1 cellular context compared by ENCODE assay signal in the genomic region with DNA sequence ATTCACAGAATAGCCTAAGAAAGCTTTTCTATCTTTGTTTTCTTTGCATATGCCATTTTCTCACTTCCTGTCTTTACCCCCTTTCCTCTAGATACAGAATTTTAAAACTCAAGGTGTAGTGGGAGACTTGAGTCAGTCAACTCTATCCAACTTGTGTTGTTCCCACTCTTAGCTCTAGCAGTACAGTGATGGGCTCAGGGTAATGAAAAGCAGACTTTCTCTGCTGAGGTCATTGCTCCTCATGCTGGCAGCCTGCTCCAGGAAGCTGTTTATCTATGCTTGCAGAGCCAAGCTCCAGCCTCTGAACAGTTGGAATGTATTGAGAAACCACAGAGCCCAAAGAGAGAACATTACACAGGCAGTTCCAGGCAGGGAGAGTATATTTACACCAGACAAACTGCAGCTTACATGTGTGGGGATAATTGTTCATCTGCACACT.
TF ChIP-seq lines count a peak whose summit lies in the region.

No MANE protein-coding gene starts in this region.

TF ChIP-seq in HepG2, 621 proteins besides CTCF, POLR2A, EP300 and RAD21 (continued from another document and continues in another):
- TF ChIP-seq BHLHE40 (IDR thresholded peaks at IDR 0.05; ENCODE audit: low read length) = no peak
- no peak for TF ChIP-seq SATB2 (CRISPR knock-in tag; IDR thresholded peaks at IDR 0.05)
- no peak for TF ChIP-seq ZMYM2 (CRISPR knock-in tag; IDR thresholded peaks at IDR 0.05)
- no peak for TF ChIP-seq DNMT1 (CRISPR knock-in tag; IDR thresholded peaks at IDR 0.05)
- TF ChIP-seq ZNF225 (CRISPR knock-in tag; IDR thresholded peaks at IDR 0.05) = no peak
- TF ChIP-seq SIN3A (IDR thresholded peaks at IDR 0.05; ENCODE audit: borderline replicate concordance, low read depth, low read length) = no peak
- TF ChIP-seq MEIS1 (CRISPR knock-in tag; IDR thresholded peaks at IDR 0.05; ENCODE audit: borderline replicate concordance) = 0 out of 2 replicates have a peak, but pooled peaks have one; percentile 34
- peak; percentile 97 for TF ChIP-seq TEAD3 (CRISPR knock-in tag; optimal IDR thresholded peaks at IDR 0.05; ENCODE audit: borderline replicate concordance)
- no peak for TF ChIP-seq SP140L (CRISPR knock-in tag; IDR thresholded peaks at IDR 0.05; ENCODE audit: borderline replicate concordance)
- TF ChIP-seq ZNF33A (CRISPR knock-in tag; IDR thresholded peaks at IDR 0.05; ENCODE audit: borderline replicate concordance) = no peak
- TF ChIP-seq, protein P1, sequence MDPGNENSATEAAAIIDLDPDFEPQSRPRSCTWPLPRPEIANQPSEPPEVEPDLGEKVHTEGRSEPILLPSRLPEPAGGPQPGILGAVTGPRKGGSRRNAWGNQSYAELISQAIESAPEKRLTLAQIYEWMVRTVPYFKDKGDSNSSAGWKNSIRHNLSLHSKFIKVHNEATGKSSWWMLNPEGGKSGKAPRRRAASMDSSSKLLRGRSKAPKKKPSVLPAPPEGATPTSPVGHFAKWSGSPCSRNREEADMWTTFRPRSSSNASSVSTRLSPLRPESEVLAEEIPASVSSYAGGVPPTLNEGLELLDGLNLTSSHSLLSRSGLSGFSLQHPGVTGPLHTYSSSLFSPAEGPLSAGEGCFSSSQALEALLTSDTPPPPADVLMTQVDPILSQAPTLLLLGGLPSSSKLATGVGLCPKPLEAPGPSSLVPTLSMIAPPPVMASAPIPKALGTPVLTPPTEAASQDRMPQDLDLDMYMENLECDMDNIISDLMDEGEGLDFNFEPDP (CRISPR knock-in tag; conservative IDR thresholded peaks at IDR 0.05) = no peak
- TF ChIP-seq TRIM24 (CRISPR knock-in tag; IDR thresholded peaks at IDR 0.05) = no peak
- TF ChIP-seq MBD4 (IDR thresholded peaks at IDR 0.05; ENCODE audit: borderline replicate concordance, low read length) = no peak
- TF ChIP-seq, protein P2, sequence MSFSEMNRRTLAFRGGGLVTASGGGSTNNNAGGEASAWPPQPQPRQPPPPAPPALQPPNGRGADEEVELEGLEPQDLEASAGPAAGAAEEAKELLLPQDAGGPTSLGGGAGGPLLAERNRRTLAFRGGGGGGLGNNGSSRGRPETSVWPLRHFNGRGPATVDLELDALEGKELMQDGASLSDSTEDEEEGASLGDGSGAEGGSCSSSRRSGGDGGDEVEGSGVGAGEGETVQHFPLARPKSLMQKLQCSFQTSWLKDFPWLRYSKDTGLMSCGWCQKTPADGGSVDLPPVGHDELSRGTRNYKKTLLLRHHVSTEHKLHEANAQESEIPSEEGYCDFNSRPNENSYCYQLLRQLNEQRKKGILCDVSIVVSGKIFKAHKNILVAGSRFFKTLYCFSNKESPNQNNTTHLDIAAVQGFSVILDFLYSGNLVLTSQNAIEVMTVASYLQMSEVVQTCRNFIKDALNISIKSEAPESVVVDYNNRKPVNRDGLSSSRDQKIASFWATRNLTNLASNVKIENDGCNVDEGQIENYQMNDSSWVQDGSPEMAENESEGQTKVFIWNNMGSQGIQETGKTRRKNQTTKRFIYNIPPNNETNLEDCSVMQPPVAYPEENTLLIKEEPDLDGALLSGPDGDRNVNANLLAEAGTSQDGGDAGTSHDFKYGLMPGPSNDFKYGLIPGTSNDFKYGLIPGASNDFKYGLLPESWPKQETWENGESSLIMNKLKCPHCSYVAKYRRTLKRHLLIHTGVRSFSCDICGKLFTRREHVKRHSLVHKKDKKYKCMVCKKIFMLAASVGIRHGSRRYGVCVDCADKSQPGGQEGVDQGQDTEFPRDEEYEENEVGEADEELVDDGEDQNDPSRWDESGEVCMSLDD (CRISPR knock-in tag; IDR thresholded peaks at IDR 0.05; ENCODE audit: borderline replicate concordance) = no peak
- TF ChIP-seq KAT8 (CRISPR knock-in tag; IDR thresholded peaks at IDR 0.05) = 0 out of 2 replicates have a peak, but pooled peaks have one; percentile 35
- TF ChIP-seq RFXANK (CRISPR knock-in tag; IDR thresholded peaks at IDR 0.05) = no peak
- no peak for TF ChIP-seq SOX6 (IDR thresholded peaks at IDR 0.05)
- peak; percentile 59 for TF ChIP-seq SOX6 (CRISPR knock-in tag; IDR thresholded peaks at IDR 0.05)
- TF ChIP-seq ZNF329 (CRISPR knock-in tag; IDR thresholded peaks at IDR 0.05; ENCODE audit: low read depth) = no peak
- no peak for TF ChIP-seq SOX13 (IDR thresholded peaks at IDR 0.05)
- TF ChIP-seq SOX13 (CRISPR knock-in tag; conservative IDR thresholded peaks at IDR 0.05 in 1 of 2, IDR thresholded peaks at IDR 0.05 in 1 of 2) = peak in 1 of 2 experiments; percentile 71; a peak in 2 of 4 replicates
- TF ChIP-seq MXD3 (CRISPR knock-in tag; IDR thresholded peaks at IDR 0.05) = no peak
- TF ChIP-seq CEBPB (IDR thresholded peaks at IDR 0.05; ENCODE audit: borderline replicate concordance, low read depth, low read length) = peak; percentile 90
- peak; percentile 46 for TF ChIP-seq STAG1 (CRISPR knock-in tag; IDR thresholded peaks at IDR 0.05)
- TF ChIP-seq FOXC1 (CRISPR knock-in tag; IDR thresholded peaks at IDR 0.05; ENCODE audit: borderline replicate concordance) = no peak
- no peak for TF ChIP-seq ZNF552 (CRISPR knock-in tag; IDR thresholded peaks at IDR 0.05; ENCODE audit: borderline replicate concordance)
- peak; percentile 73 for TF ChIP-seq ERF (CRISPR knock-in tag; IDR thresholded peaks at IDR 0.05)
- TF ChIP-seq SRSF9 (IDR thresholded peaks at IDR 0.05; ENCODE audit: borderline replicate concordance, insufficient read depth, low read depth, low read length, poor library complexity, severe bottlenecking) = no peak
- TF ChIP-seq ZNF768 (CRISPR knock-in tag; IDR thresholded peaks at IDR 0.05) = no peak
- TF ChIP-seq GATAD1 (CRISPR knock-in tag; IDR thresholded peaks at IDR 0.05) = no peak
- TF ChIP-seq KLF13 (CRISPR knock-in tag; IDR thresholded peaks at IDR 0.05) = no peak
- no peak for TF ChIP-seq ZBTB1 (CRISPR knock-in tag; IDR thresholded peaks at IDR 0.05; ENCODE audit: borderline replicate concordance)
- no peak for TF ChIP-seq EHMT2 (IDR thresholded peaks at IDR 0.05; ENCODE audit: borderline replicate concordance, low read depth, low read length)
- TF ChIP-seq PAF1 (CRISPR knock-in tag; IDR thresholded peaks at IDR 0.05) = no peak
- TF ChIP-seq SNAPC2 (CRISPR knock-in tag; IDR thresholded peaks at IDR 0.05) = no peak
- TF ChIP-seq, protein P3, sequence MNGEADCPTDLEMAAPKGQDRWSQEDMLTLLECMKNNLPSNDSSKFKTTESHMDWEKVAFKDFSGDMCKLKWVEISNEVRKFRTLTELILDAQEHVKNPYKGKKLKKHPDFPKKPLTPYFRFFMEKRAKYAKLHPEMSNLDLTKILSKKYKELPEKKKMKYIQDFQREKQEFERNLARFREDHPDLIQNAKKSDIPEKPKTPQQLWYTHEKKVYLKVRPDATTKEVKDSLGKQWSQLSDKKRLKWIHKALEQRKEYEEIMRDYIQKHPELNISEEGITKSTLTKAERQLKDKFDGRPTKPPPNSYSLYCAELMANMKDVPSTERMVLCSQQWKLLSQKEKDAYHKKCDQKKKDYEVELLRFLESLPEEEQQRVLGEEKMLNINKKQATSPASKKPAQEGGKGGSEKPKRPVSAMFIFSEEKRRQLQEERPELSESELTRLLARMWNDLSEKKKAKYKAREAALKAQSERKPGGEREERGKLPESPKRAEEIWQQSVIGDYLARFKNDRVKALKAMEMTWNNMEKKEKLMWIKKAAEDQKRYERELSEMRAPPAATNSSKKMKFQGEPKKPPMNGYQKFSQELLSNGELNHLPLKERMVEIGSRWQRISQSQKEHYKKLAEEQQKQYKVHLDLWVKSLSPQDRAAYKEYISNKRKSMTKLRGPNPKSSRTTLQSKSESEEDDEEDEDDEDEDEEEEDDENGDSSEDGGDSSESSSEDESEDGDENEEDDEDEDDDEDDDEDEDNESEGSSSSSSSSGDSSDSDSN (CRISPR knock-in tag; IDR thresholded peaks at IDR 0.05) = no peak
- no peak for TF ChIP-seq BRF2 (CRISPR knock-in tag; IDR thresholded peaks at IDR 0.05)
- peak; percentile 69 for TF ChIP-seq FOSL2 (CRISPR knock-in tag; IDR thresholded peaks at IDR 0.05)
- TF ChIP-seq SMC3 (IDR thresholded peaks at IDR 0.05; ENCODE audit: low read length) = peak; percentile 52; the same call in 1 of the 2 replicates
- no peak for TF ChIP-seq ZNF577 (CRISPR knock-in tag; IDR thresholded peaks at IDR 0.05; ENCODE audit: borderline replicate concordance, low read depth)
- TF ChIP-seq KMT2A (CRISPR knock-in tag; IDR thresholded peaks at IDR 0.05) = 0 out of 2 replicates have a peak, but pooled peaks have one; percentile 36
- TF ChIP-seq, protein P4, sequence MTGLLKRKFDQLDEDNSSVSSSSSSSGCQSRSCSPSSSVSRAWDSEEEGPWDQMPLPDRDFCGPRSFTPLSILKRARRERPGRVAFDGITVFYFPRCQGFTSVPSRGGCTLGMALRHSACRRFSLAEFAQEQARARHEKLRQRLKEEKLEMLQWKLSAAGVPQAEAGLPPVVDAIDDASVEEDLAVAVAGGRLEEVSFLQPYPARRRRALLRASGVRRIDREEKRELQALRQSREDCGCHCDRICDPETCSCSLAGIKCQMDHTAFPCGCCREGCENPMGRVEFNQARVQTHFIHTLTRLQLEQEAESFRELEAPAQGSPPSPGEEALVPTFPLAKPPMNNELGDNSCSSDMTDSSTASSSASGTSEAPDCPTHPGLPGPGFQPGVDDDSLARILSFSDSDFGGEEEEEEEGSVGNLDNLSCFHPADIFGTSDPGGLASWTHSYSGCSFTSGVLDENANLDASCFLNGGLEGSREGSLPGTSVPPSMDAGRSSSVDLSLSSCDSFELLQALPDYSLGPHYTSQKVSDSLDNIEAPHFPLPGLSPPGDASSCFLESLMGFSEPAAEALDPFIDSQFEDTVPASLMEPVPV (CRISPR knock-in tag; IDR thresholded peaks at IDR 0.05) = no peak
- TF ChIP-seq MAZ (IDR thresholded peaks at IDR 0.05; ENCODE audit: borderline replicate concordance, low read depth, low read length) = no peak
- TF ChIP-seq MAZ (CRISPR knock-in tag; IDR thresholded peaks at IDR 0.05; ENCODE audit: low read depth) = no peak
- no peak for TF ChIP-seq SKIL (CRISPR knock-in tag; IDR thresholded peaks at IDR 0.05; ENCODE audit: borderline replicate concordance)
- TF ChIP-seq YY1 (IDR thresholded peaks at IDR 0.05; ENCODE audit: insufficient read depth, insufficient replicate concordance, low read depth, low read length) = no peak
- TF ChIP-seq ZNF530 (CRISPR knock-in tag; IDR thresholded peaks at IDR 0.05; ENCODE audit: low read depth) = no peak
- TF ChIP-seq SALL2 (CRISPR knock-in tag; IDR thresholded peaks at IDR 0.05) = 0 out of 2 replicates have a peak, but pooled peaks have one; percentile 27
- no peak; the same call in 1 of the 2 replicates for TF ChIP-seq GTF3A (CRISPR knock-in tag; conservative IDR thresholded peaks at IDR 0.05)
- peak; percentile 51; the same call in 1 of the 2 replicates for TF ChIP-seq ZNF766 (CRISPR knock-in tag; IDR thresholded peaks at IDR 0.05; ENCODE audit: borderline replicate concordance)
- TF ChIP-seq, protein P5, sequence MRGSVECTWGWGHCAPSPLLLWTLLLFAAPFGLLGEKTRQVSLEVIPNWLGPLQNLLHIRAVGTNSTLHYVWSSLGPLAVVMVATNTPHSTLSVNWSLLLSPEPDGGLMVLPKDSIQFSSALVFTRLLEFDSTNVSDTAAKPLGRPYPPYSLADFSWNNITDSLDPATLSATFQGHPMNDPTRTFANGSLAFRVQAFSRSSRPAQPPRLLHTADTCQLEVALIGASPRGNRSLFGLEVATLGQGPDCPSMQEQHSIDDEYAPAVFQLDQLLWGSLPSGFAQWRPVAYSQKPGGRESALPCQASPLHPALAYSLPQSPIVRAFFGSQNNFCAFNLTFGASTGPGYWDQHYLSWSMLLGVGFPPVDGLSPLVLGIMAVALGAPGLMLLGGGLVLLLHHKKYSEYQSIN (CRISPR knock-in tag; IDR thresholded peaks at IDR 0.05; ENCODE audit: borderline replicate concordance) = no peak
- TF ChIP-seq HMG20A (CRISPR knock-in tag; IDR thresholded peaks at IDR 0.05; ENCODE audit: borderline replicate concordance) = peak; percentile 55; the same call in 1 of the 2 replicates
- TF ChIP-seq DDIT3 (CRISPR knock-in tag; IDR thresholded peaks at IDR 0.05) = no peak
- TF ChIP-seq STAT5B (CRISPR knock-in tag; IDR thresholded peaks at IDR 0.05) = no peak
- TF ChIP-seq MBNL3 (CRISPR knock-in tag; conservative IDR thresholded peaks at IDR 0.05) = no peak
- TF ChIP-seq ZNF749 (CRISPR knock-in tag; IDR thresholded peaks at IDR 0.05; ENCODE audit: borderline replicate concordance) = no peak
- no peak for TF ChIP-seq AKAP8 (CRISPR knock-in tag; IDR thresholded peaks at IDR 0.05)
- no peak for TF ChIP-seq ZBTB42 (CRISPR knock-in tag; IDR thresholded peaks at IDR 0.05)
- peak; percentile 85 for TF ChIP-seq RXRB (CRISPR knock-in tag; IDR thresholded peaks at IDR 0.05; ENCODE audit: borderline replicate concordance)
- 0 out of 2 replicates have a peak, but pooled peaks have one; percentile 38 for TF ChIP-seq ZNF232 (CRISPR knock-in tag; IDR thresholded peaks at IDR 0.05; ENCODE audit: borderline replicate concordance)
